9 cellular contexts compared by ENCODE assay signal in genomic region chr9:96048116-96048953, GRCh38.
DNase-seq lines count a peak whose midpoint lies in the region; ATAC-seq and TF ChIP-seq lines count a peak whose summit lies in the region.
"Had no signal": no experiment of that assay in that cellular context is flagged by ENCODE, and none has a peak within 500 bp of the region (broad histone marks: within the 10 kb centered on the region; RNA-seq: fewer than 3 reads in every experiment).

No MANE protein-coding gene starts in this region.

- DNase-seq in NCI-H2227 (lab: John Stamatoyannopoulos, UW; ENCODE audit: unreplicated experiment), result peak; percentile 17
- peak; percentile 19 for DNase-seq in mammary epithelial cell
- peak; percentile 50 for DNase-seq in spleen
- no peak for DNase-seq in vagina (ENCODE audit: extremely low spot score in 2 of 2)
- DNase-seq in NCI-H1930 (lab: John Stamatoyannopoulos, UW), result no peak
- no peak for DNase-seq in NOMO-1 (lab: John Stamatoyannopoulos, UW; ENCODE audit: unreplicated experiment in 2 of 2)
- DNase-seq: foreskin fibroblast had no signal

- no TSS peak for BruUV-seq in mammary epithelial cell (replicated peaks; lab: Mats Ljungman, UMichigan)

- H3K4me3 ChIP-seq in mammary epithelial cell (replicated peaks in 1 of 3; ENCODE audit: insufficient read depth in 1 of 3, low read depth in 2 of 3, low read length in 3 of 3) (no peak overlapping the region), spleen (no peak overlapping the region), vagina (no peak overlapping the region)

- no peak overlapping the region for H3K4me3 Mint-ChIP-seq in stimulated activated memory B cell treated with anti-CD40 and anti-IgM and Interleukin-4, amounts not matched to agents 10 μg/mL and 1 μg/mL and 100 μg/mL, for 72 hours

- no peak overlapping the region for H3K4me2 ChIP-seq in mammary epithelial cell (ENCODE audit: insufficient read depth, low read depth, low read length)

- H2AFZ ChIP-seq in mammary epithelial cell (ENCODE audit: low read depth, low read length), result peak overlapping the region; percentile 11

- no peaks in the 10 kb centered on the region for H3K4me1 ChIP-seq in mammary epithelial cell (ENCODE audit: insufficient read depth, low read length)
- peaks cover 0 to 12% (median 2%) of the 10 kb centered on the region in 6 donors for H3K4me1 ChIP-seq in spleen
- peaks cover 19% of the 10 kb centered on the region for H3K4me1 ChIP-seq in vagina

- CTCF ChIA-PET in mammary epithelial cell (lab: Charles Lee; ENCODE audit: low non-redundant PET), result no interaction called here

- no peak for TF ChIP-seq POLR2A in spleen (IDR thresholded peaks at IDR 0.05)
- no peak for TF ChIP-seq POLR2A in vagina (IDR thresholded peaks at IDR 0.05)

- peaks cover 44% of the 10 kb centered on the region for H3K27me3 Mint-ChIP-seq in stimulated activated memory B cell treated with anti-CD40 and anti-IgM and Interleukin-4, amounts not matched to agents 10 μg/mL and 1 μg/mL and 100 μg/mL, for 72 hours

- no peaks in the 10 kb centered on the region for H3K36me3 ChIP-seq in mammary epithelial cell (ENCODE audit: insufficient read depth, low read length)
- H3K36me3 ChIP-seq in spleen, result no peaks in the 10 kb centered on the region
- H3K36me3 ChIP-seq in vagina, result no peaks in the 10 kb centered on the region

- no peak overlapping the region for H3K27ac Mint-ChIP-seq in stimulated activated memory B cell treated with anti-CD40 and anti-IgM and Interleukin-4, amounts not matched to agents 10 μg/mL and 1 μg/mL and 100 μg/mL, for 72 hours

- no peaks in the 10 kb centered on the region for H3K79me2 ChIP-seq in mammary epithelial cell (ENCODE audit: insufficient read depth, low read length)

- TF ChIP-seq CTCF in mammary epithelial cell (conservative IDR thresholded peaks at IDR 0.05 in 1 of 2, IDR thresholded peaks at IDR 0.05 in 1 of 2; ENCODE audit: extremely low read depth in 1 of 2, insufficient read depth in 1 of 2, low read depth in 1 of 2, low read length in 2 of 2) (no peak), spleen (IDR thresholded peaks at IDR 0.05 in 8 of 11, conservative IDR thresholded peaks at IDR 0.05 in 3 of 11) (no peak), vagina (IDR thresholded peaks at IDR 0.05) (no peak)

- H4K20me1 ChIP-seq in mammary epithelial cell (ENCODE audit: insufficient read depth, low read length), result no peaks in the 10 kb centered on the region

- in situ Hi-C loops in mammary epithelial cell (cut with MboI; ENCODE audit: low sequenced_read_pairs in 2 of 2), result no loop called here

- H3K27ac ChIP-seq in mammary epithelial cell (ENCODE audit: insufficient read depth, low read depth, low read length) (no peak overlapping the region), layer of hippocampus (ENCODE audit: low read depth, low read length) (peak overlapping the region; percentile 76), spleen (peak overlapping the region in 3 of 8 donors; percentile 11 to 33 (median 16)), vagina (no peak overlapping the region)

- H3K9me3 ChIP-seq in mammary epithelial cell (replicated peaks; ENCODE audit: insufficient read depth, low read length), result no peaks in the 10 kb centered on the region
- H3K9me3 ChIP-seq in spleen, result peaks cover 0 to 2% (median 0%) of the 10 kb centered on the region in 8 donors
- no peaks in the 10 kb centered on the region for H3K9me3 ChIP-seq in vagina

- H3K9me3 Mint-ChIP-seq in stimulated activated memory B cell treated with anti-CD40 and anti-IgM and Interleukin-4, amounts not matched to agents 10 μg/mL and 1 μg/mL and 100 μg/mL, for 72 hours, result no peaks in the 10 kb centered on the region

- H3K27me3 ChIP-seq in mammary epithelial cell (ENCODE audit: insufficient read depth, low read length) (peaks cover 13% of the 10 kb centered on the region), layer of hippocampus (ENCODE audit: control insufficient read depth, insufficient read depth, low read length) (no peaks in the 10 kb centered on the region), spleen (replicated peaks in 1 of 7) (no peaks in the 10 kb centered on the region), vagina (no peaks in the 10 kb centered on the region)

- no peak for ATAC-seq in stimulated activated memory B cell treated with anti-CD40 and anti-IgM and Interleukin-4, amounts not matched to agents 10 μg/mL and 1 μg/mL and 100 μg/mL, for 72 hours

- H3K4me1 Mint-ChIP-seq in stimulated activated memory B cell treated with anti-CD40 and anti-IgM and Interleukin-4, amounts not matched to agents 10 μg/mL and 1 μg/mL and 100 μg/mL, for 72 hours, result no peaks in the 10 kb centered on the region

- intact Hi-C loops in mammary epithelial cell (cut with micrococcal nuclease), result no loop called here
- intact Hi-C loops in spleen (cut with DNase I; ENCODE audit: low total_unique reads), result no loop called here
- intact Hi-C loops in vagina (cut with DNase I), result no loop called here

- dilution Hi-C loops in mammary epithelial cell (cut with HindIII; ENCODE audit: low sequenced_read_pairs), result no loop called here

- H3K9ac ChIP-seq in mammary epithelial cell (ENCODE audit: insufficient read depth, low read length), result no peak overlapping the region

- 15% methylated on average over 18 of the region's 24 CpGs for WGBS in mammary epithelial cell (ENCODE audit: low coverage, missing lambda C conversion rate)
- WGBS in spleen, 5 donors, result 52 to 58% (median 55%) methylated on average over 24 of the region's 24 CpGs

- no peaks in the 10 kb centered on the region for H3K36me3 Mint-ChIP-seq in stimulated activated memory B cell treated with anti-CD40 and anti-IgM and Interleukin-4, amounts not matched to agents 10 μg/mL and 1 μg/mL and 100 μg/mL, for 72 hours

Comparison
In these comparisons a context has a peak if more than half of its experiments do, and no peak if none do; other contexts are left out.
1. DNase-seq: peak in NCI-H2227 (single experiment), mammary epithelial cell (single experiment) and spleen (single experiment); none in vagina (0 of 2), NCI-H1930 (0 of 2) and NOMO-1 (0 of 2).